1 cellular context compared by ENCODE assay signal in genomic region chr10:84264611-84265141, GRCh38.
TF ChIP-seq lines count a peak whose summit lies in the region.

No MANE protein-coding gene starts in this region.

TF ChIP-seq in K562, 482 proteins besides CTCF, POLR2A, EP300 and RAD21 (continued from another document and continues in another):
- TF ChIP-seq CTBP1 (IDR thresholded peaks at IDR 0.05; ENCODE audit: borderline replicate concordance): 0 out of 2 replicates have a peak, but pooled peaks have one; percentile 13
- no peak for TF ChIP-seq SMARCA4 (IDR thresholded peaks at IDR 0.05)
- TF ChIP-seq, protein P1, sequence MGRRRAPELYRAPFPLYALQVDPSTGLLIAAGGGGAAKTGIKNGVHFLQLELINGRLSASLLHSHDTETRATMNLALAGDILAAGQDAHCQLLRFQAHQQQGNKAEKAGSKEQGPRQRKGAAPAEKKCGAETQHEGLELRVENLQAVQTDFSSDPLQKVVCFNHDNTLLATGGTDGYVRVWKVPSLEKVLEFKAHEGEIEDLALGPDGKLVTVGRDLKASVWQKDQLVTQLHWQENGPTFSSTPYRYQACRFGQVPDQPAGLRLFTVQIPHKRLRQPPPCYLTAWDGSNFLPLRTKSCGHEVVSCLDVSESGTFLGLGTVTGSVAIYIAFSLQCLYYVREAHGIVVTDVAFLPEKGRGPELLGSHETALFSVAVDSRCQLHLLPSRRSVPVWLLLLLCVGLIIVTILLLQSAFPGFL (CRISPR knock-in tag; IDR thresholded peaks at IDR 0.05): no peak
- no peak for TF ChIP-seq HNRNPUL1 (IDR thresholded peaks at IDR 0.05; ENCODE audit: low read length)
- TF ChIP-seq NCOA2 (IDR thresholded peaks at IDR 0.05; ENCODE audit: partially characterized antibody in 2 of 2): no peak
- TF ChIP-seq PCBP2 (IDR thresholded peaks at IDR 0.05; ENCODE audit: low read depth, low read length, poor library complexity, severe bottlenecking): no peak
- no peak for TF ChIP-seq NFE2L1 (tag; IDR thresholded peaks at IDR 0.05; ENCODE audit: borderline replicate concordance, low read depth)
- TF ChIP-seq BCLAF1 (IDR thresholded peaks at IDR 0.05; ENCODE audit: borderline replicate concordance in 1 of 2, control insufficient read depth in 1 of 2, low read depth in 2 of 2, low read length in 1 of 2): no peak
- TF ChIP-seq SUPT5H (IDR thresholded peaks at IDR 0.05): no peak
- TF ChIP-seq THRB (CRISPR knock-in tag; conservative IDR thresholded peaks at IDR 0.05): no peak
- TF ChIP-seq OTX1 (CRISPR knock-in tag; IDR thresholded peaks at IDR 0.05): 0 out of 2 replicates have a peak, but pooled peaks have one; percentile 4
- no peak for TF ChIP-seq TCFL5 (CRISPR knock-in tag; conservative IDR thresholded peaks at IDR 0.05)
- TF ChIP-seq MAFK (IDR thresholded peaks at IDR 0.05; ENCODE audit: low read length): no peak
- TF ChIP-seq ZNF431 (CRISPR knock-in tag; IDR thresholded peaks at IDR 0.05): no peak
- no peak for TF ChIP-seq SAFB2 (IDR thresholded peaks at IDR 0.05; ENCODE audit: borderline replicate concordance, low read depth, low read length, severe bottlenecking)
- TF ChIP-seq STAG1 (CRISPR knock-in tag; IDR thresholded peaks at IDR 0.05; ENCODE audit: borderline replicate concordance): peak; percentile 75; the same call in 1 of the 2 replicates
- no peak for TF ChIP-seq TSC22D4 (tag; IDR thresholded peaks at IDR 0.05)
- TF ChIP-seq, protein P2, sequence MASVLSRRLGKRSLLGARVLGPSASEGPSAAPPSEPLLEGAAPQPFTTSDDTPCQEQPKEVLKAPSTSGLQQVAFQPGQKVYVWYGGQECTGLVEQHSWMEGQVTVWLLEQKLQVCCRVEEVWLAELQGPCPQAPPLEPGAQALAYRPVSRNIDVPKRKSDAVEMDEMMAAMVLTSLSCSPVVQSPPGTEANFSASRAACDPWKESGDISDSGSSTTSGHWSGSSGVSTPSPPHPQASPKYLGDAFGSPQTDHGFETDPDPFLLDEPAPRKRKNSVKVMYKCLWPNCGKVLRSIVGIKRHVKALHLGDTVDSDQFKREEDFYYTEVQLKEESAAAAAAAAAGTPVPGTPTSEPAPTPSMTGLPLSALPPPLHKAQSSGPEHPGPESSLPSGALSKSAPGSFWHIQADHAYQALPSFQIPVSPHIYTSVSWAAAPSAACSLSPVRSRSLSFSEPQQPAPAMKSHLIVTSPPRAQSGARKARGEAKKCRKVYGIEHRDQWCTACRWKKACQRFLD (CRISPR knock-in tag; IDR thresholded peaks at IDR 0.05): no peak
- no peak for TF ChIP-seq CBX5 (IDR thresholded peaks at IDR 0.05; ENCODE audit: borderline replicate concordance, low read depth)
- TF ChIP-seq PRMT5 (CRISPR knock-in tag; IDR thresholded peaks at IDR 0.05): no peak
- TF ChIP-seq MTA1 (IDR thresholded peaks at IDR 0.05; ENCODE audit: borderline replicate concordance): no peak
- peak; percentile 88 for TF ChIP-seq SMC3 (conservative IDR thresholded peaks at IDR 0.05; ENCODE audit: insufficient read depth, low read depth, low read length)
- no peak for TF ChIP-seq RUNX1 (IDR thresholded peaks at IDR 0.05; ENCODE audit: low read depth)
- peak; percentile 36; the same call in 1 of the 2 replicates for TF ChIP-seq BHLHE40 (IDR thresholded peaks at IDR 0.05; ENCODE audit: low read length)
- TF ChIP-seq, protein P3, sequence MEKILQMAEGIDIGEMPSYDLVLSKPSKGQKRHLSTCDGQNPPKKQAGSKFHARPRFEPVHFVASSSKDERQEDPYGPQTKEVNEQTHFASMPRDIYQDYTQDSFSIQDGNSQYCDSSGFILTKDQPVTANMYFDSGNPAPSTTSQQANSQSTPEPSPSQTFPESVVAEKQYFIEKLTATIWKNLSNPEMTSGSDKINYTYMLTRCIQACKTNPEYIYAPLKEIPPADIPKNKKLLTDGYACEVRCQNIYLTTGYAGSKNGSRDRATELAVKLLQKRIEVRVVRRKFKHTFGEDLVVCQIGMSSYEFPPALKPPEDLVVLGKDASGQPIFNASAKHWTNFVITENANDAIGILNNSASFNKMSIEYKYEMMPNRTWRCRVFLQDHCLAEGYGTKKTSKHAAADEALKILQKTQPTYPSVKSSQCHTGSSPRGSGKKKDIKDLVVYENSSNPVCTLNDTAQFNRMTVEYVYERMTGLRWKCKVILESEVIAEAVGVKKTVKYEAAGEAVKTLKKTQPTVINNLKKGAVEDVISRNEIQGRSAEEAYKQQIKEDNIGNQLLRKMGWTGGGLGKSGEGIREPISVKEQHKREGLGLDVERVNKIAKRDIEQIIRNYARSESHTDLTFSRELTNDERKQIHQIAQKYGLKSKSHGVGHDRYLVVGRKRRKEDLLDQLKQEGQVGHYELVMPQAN (IDR thresholded peaks at IDR 0.05; ENCODE audit: borderline replicate concordance): no peak
- no peak for TF ChIP-seq JUN (IDR thresholded peaks at IDR 0.05; ENCODE audit: borderline replicate concordance, low read depth, low read length)
- no peak for TF ChIP-seq JUN (CRISPR knock-in tag; IDR thresholded peaks at IDR 0.05; ENCODE audit: borderline replicate concordance)
- TF ChIP-seq GATAD2B (IDR thresholded peaks at IDR 0.05; ENCODE audit: borderline replicate concordance): no peak
- TF ChIP-seq ZNF384 (IDR thresholded peaks at IDR 0.05; ENCODE audit: low read depth, low read length): no peak
- TF ChIP-seq, protein P4, sequence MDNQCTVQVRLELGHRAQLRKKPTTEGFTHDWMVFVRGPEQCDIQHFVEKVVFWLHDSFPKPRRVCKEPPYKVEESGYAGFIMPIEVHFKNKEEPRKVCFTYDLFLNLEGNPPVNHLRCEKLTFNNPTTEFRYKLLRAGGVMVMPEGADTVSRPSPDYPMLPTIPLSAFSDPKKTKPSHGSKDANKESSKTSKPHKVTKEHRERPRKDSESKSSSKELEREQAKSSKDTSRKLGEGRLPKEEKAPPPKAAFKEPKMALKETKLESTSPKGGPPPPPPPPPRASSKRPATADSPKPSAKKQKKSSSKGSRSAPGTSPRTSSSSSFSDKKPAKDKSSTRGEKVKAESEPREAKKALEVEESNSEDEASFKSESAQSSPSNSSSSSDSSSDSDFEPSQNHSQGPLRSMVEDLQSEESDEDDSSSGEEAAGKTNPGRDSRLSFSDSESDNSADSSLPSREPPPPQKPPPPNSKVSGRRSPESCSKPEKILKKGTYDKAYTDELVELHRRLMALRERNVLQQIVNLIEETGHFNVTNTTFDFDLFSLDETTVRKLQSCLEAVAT (IDR thresholded peaks at IDR 0.05): no peak
- TF ChIP-seq SETDB1 (IDR thresholded peaks at IDR 0.05; ENCODE audit: low read length): no peak
- no peak for TF ChIP-seq HDAC1 (IDR thresholded peaks at IDR 0.05)
- no peak for TF ChIP-seq MCM3 (IDR thresholded peaks at IDR 0.05)
- TF ChIP-seq CBFB (CRISPR knock-in tag; IDR thresholded peaks at IDR 0.05): no peak
- no peak for TF ChIP-seq PRDM10 (IDR thresholded peaks at IDR 0.05; ENCODE audit: partially characterized antibody)
- peak; percentile 36; the same call in 1 of the 2 replicates for TF ChIP-seq CREM (IDR thresholded peaks at IDR 0.05; ENCODE audit: low read depth)
- TF ChIP-seq XRCC4 (IDR thresholded peaks at IDR 0.05; ENCODE audit: extremely low read depth, insufficient read depth, insufficient read length): no peak
- no peak for TF ChIP-seq CSDE1 (IDR thresholded peaks at IDR 0.05)
- TF ChIP-seq CXXC5 (CRISPR knock-in tag; IDR thresholded peaks at IDR 0.05): no peak
- no peak for TF ChIP-seq MEF2A (IDR thresholded peaks at IDR 0.05; ENCODE audit: control insufficient read depth, low read depth, low read length)
- TF ChIP-seq FOXK2 (conservative IDR thresholded peaks at IDR 0.05 in 1 of 2, IDR thresholded peaks at IDR 0.05 in 1 of 2; ENCODE audit: low read depth in 2 of 2): no peak
